24 cellular contexts compared by ENCODE assay signal in the genomic region with DNA sequence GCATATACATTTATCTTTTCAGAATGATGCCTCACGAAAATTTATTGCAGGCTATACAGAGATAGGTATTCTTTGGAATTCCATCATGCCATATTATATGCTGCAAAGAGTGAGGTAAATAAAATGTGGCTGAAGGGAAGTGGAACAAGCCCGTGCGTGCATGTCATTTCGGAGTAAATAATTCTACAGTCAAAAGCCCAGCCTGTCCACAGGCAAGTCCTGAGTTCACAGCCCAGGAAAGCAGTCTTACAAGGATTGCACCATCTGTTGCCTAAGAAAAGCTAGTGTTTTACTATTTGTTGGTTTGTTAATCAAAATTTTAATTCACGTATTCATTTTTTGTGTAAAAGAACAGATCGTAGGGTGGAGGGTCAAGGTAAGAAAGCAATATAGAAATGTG.
DNase-seq lines count a peak whose midpoint lies in the region; ATAC-seq, FAIRE-seq and TF ChIP-seq lines count a peak whose summit lies in the region.
"Had no signal": no experiment of that assay in that cellular context is flagged by ENCODE, and none has a peak within 500 bp of the region (broad histone marks: within the 10 kb centered on the region; RNA-seq: fewer than 3 reads in every experiment).

No MANE protein-coding gene starts in this region.

- no peak overlapping the region for H3K27ac Mint-ChIP-seq in activated CD4-positive, alpha-beta memory T cell treated with anti-CD3 and anti-CD28 coated beads, Interleukin-2, amount 10 ng/mL, durations not matched to agents 7 days and 5 days
- no peak overlapping the region for H3K27ac Mint-ChIP-seq in natural killer cell treated with Interleukin-12 subunit alpha and Interleukin-12 subunit beta and Interleukin-15 and Interleukin-18, amount 100 ng/mL, for 72 hours
- H3K27ac Mint-ChIP-seq: activated CD4-positive, alpha-beta T cell treated with anti-CD3 and anti-CD28 coated beads, Interleukin-2, amount 10 ng/mL, durations not matched to agents 7 days and 5 days; activated naive CD4-positive, alpha-beta T cell treated with anti-CD3 and anti-CD28 coated beads, Interleukin-2, amount 50 U/mL, for 24 hours; naive thymus-derived CD4-positive, alpha-beta T cell had no signal

- no peak overlapping the region for H3K4me3 ChIP-seq in cardiac fibroblast (replicated peaks in 1 of 2; ENCODE audit: low read depth in 2 of 2, low read length in 2 of 2)
- H3K4me3 ChIP-seq in vagina: no peak overlapping the region
- H3K4me3 ChIP-seq: heart left ventricle, SK-N-MC had no signal

- intact Hi-C loops in vagina (cut with DNase I): no loop called here

- TF ChIP-seq POLR2A in vagina (IDR thresholded peaks at IDR 0.05): no peak

- POLR2A ChIA-PET in activated CD4-positive, alpha-beta memory T cell treated with anti-CD3 and anti-CD28 coated beads, Interleukin-2, amount 10 ng/mL, durations not matched to agents 7 days and 5 days (lab: Charles Lee): no interaction called here

- no peak for ATAC-seq in natural killer cell treated with Interleukin-12 subunit alpha and Interleukin-12 subunit beta and Interleukin-15 and Interleukin-18, amount 100 ng/mL, for 72 hours
- ATAC-seq: heart left ventricle; left colon; naive thymus-derived CD4-positive, alpha-beta T cell; Panc1; sciatic nerve had no signal

- CTCF ChIA-PET in activated CD4-positive, alpha-beta memory T cell treated with anti-CD3 and anti-CD28 coated beads, Interleukin-2, amount 10 ng/mL, durations not matched to agents 7 days and 5 days (lab: Charles Lee): no interaction called here

- H3K36me3 Mint-ChIP-seq in activated CD4-positive, alpha-beta memory T cell treated with anti-CD3 and anti-CD28 coated beads, Interleukin-2, amount 10 ng/mL, durations not matched to agents 7 days and 5 days (ENCODE audit: low read depth): peaks cover 2% of the 10 kb centered on the region
- no peaks in the 10 kb centered on the region for H3K36me3 Mint-ChIP-seq in natural killer cell treated with Interleukin-12 subunit alpha and Interleukin-12 subunit beta and Interleukin-15 and Interleukin-18, amount 100 ng/mL, for 72 hours
- H3K36me3 Mint-ChIP-seq: activated naive CD4-positive, alpha-beta T cell treated with anti-CD3 and anti-CD28 coated beads, Interleukin-2, amount 50 U/mL, for 24 hours had no signal

- FAIRE-seq in urothelium cell line (lab: Jason Lieb, UNC): no peak
- FAIRE-seq: astrocyte, GM12892, HTR-8/SVneo had no signal

- H3K4me3 Mint-ChIP-seq in activated CD4-positive, alpha-beta memory T cell treated with anti-CD3 and anti-CD28 coated beads, Interleukin-2, amount 10 ng/mL, durations not matched to agents 7 days and 5 days: no peak overlapping the region
- no peak overlapping the region for H3K4me3 Mint-ChIP-seq in natural killer cell treated with Interleukin-12 subunit alpha and Interleukin-12 subunit beta and Interleukin-15 and Interleukin-18, amount 100 ng/mL, for 72 hours
- H3K4me3 Mint-ChIP-seq: activated CD4-positive, alpha-beta T cell treated with anti-CD3 and anti-CD28 coated beads, Interleukin-2, amount 10 ng/mL, durations not matched to agents 7 days and 5 days; activated naive CD4-positive, alpha-beta T cell treated with anti-CD3 and anti-CD28 coated beads, Interleukin-2, amount 50 U/mL, for 24 hours; naive thymus-derived CD4-positive, alpha-beta T cell had no signal

- H3K27ac ChIP-seq in vagina: peak overlapping the region; percentile 50
- H3K27ac ChIP-seq: parathyroid adenoma, SK-N-MC had no signal

- no peaks in the 10 kb centered on the region for H3K9me3 ChIP-seq in vagina

- peaks cover 25% of the 10 kb centered on the region for H3K9me3 Mint-ChIP-seq in activated CD4-positive, alpha-beta memory T cell treated with anti-CD3 and anti-CD28 coated beads, Interleukin-2, amount 10 ng/mL, durations not matched to agents 7 days and 5 days
- no peaks in the 10 kb centered on the region for H3K9me3 Mint-ChIP-seq in natural killer cell treated with Interleukin-12 subunit alpha and Interleukin-12 subunit beta and Interleukin-15 and Interleukin-18, amount 100 ng/mL, for 72 hours
- H3K9me3 Mint-ChIP-seq: activated CD4-positive, alpha-beta T cell treated with anti-CD3 and anti-CD28 coated beads, Interleukin-2, amount 10 ng/mL, durations not matched to agents 7 days and 5 days had no signal

- DNase-seq in NCI-H446 treated with DMSO at 0.1 percent for 48 hours (lab: John Stamatoyannopoulos, UW): peak; percentile 73
- DNase-seq in cardiac fibroblast (ENCODE audit: low read depth in 2 of 2): peak; percentile 14 to 48
- DNase-seq in iris pigment epithelial cell (ENCODE audit: low read depth): peak; percentile 26
- no peak for DNase-seq in vagina (ENCODE audit: extremely low spot score in 2 of 2)
- no peak for DNase-seq in activated CD4-positive, alpha-beta memory T cell treated with anti-CD3 and anti-CD28 coated beads, Interleukin-2, amount 10 ng/mL, durations not matched to agents 7 days and 5 days
- DNase-seq in natural killer cell treated with Interleukin-12 subunit alpha and Interleukin-12 subunit beta and Interleukin-15 and Interleukin-18, amount 100 ng/mL, for 72 hours (ENCODE audit: low spot score): no peak
- DNase-seq in urothelium cell line (ENCODE audit: low spot score): no peak
- DNase-seq: activated CD4-positive, alpha-beta T cell treated with anti-CD3 and anti-CD28 coated beads, Interleukin-2, amount 10 ng/mL, durations not matched to agents 7 days and 5 days; COR-L47; effector CD4-positive, alpha-beta T cell; heart left ventricle; Karpas-422; left colon; naive thymus-derived CD4-positive, alpha-beta T cell; NCI-H1930; NCI-H345 had no signal

- no peaks in the 10 kb centered on the region for H3K36me3 ChIP-seq in vagina
- H3K36me3 ChIP-seq: heart left ventricle had no signal

- H3K4me1 ChIP-seq in vagina: peaks cover 24% of the 10 kb centered on the region
- H3K4me1 ChIP-seq: heart left ventricle, parathyroid adenoma had no signal

- no peaks in the 10 kb centered on the region for H3K27me3 ChIP-seq in vagina
- H3K27me3 ChIP-seq: heart left ventricle had no signal

- no peaks in the 10 kb centered on the region for H3K4me1 Mint-ChIP-seq in activated CD4-positive, alpha-beta memory T cell treated with anti-CD3 and anti-CD28 coated beads, Interleukin-2, amount 10 ng/mL, durations not matched to agents 7 days and 5 days
- H3K4me1 Mint-ChIP-seq in natural killer cell treated with Interleukin-12 subunit alpha and Interleukin-12 subunit beta and Interleukin-15 and Interleukin-18, amount 100 ng/mL, for 72 hours (ENCODE audit: low read depth in 2 of 2): no peaks in the 10 kb centered on the region
- H3K4me1 Mint-ChIP-seq: activated CD4-positive, alpha-beta T cell treated with anti-CD3 and anti-CD28 coated beads, Interleukin-2, amount 10 ng/mL, durations not matched to agents 7 days and 5 days; activated naive CD4-positive, alpha-beta T cell treated with anti-CD3 and anti-CD28 coated beads, Interleukin-2, amount 50 U/mL, for 24 hours had no signal

- no peak for TF ChIP-seq CTCF in cardiac fibroblast (IDR thresholded peaks at IDR 0.05; ENCODE audit: low read depth, low read length)
- no peak for TF ChIP-seq CTCF in vagina (IDR thresholded peaks at IDR 0.05)

- H3K27me3 Mint-ChIP-seq in activated CD4-positive, alpha-beta memory T cell treated with anti-CD3 and anti-CD28 coated beads, Interleukin-2, amount 10 ng/mL, durations not matched to agents 7 days and 5 days: peaks cover 4% of the 10 kb centered on the region
- peaks cover 16 to 22% of the 10 kb centered on the region in 2 donors for H3K27me3 Mint-ChIP-seq in natural killer cell treated with Interleukin-12 subunit alpha and Interleukin-12 subunit beta and Interleukin-15 and Interleukin-18, amount 100 ng/mL, for 72 hours

Comparison
In these comparisons a context has a peak if more than half of its experiments do, and no peak if none do; other contexts are left out.
1. DNase-seq: peak in NCI-H446 treated with DMSO at 0.1 percent for 48 hours (single experiment), cardiac fibroblast (2 of 2) and iris pigment epithelial cell (single experiment); none in vagina (0 of 2), activated CD4-positive, alpha-beta memory T cell treated with anti-CD3 and anti-CD28 coated beads, Interleukin-2, amount 10 ng/mL, durations not matched to agents 7 days and 5 days (single experiment), natural killer cell treated with Interleukin-12 subunit alpha and Interleukin-12 subunit beta and Interleukin-15 and Interleukin-18, amount 100 ng/mL, for 72 hours (single experiment) and urothelium cell line (single experiment).